In the genomic region with DNA sequence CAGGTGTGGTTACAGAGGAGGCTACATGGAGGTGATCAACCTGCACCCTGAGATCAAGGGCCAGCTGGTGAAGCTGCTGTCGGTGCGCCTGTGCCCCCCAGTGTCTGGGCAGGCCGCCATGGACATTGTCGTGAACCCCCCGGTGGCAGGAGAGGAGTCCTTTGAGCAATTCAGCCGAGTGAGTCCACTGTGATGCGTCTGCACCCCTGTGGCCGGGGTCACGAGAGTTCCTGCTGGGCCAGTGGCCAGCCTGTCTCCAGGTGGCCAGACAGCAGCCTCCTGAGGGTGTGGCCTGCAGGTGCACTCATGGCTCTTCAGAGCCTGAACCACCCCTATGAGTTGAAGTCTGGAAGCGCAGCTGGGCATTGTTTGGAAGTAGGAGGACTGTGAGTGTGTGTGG, we compare ENCODE assay signal across 13 cellular contexts.
"Had no signal": no experiment of that assay in that cellular context is flagged by ENCODE, and none has a peak within 500 bp of the region (broad histone marks: within the 10 kb centered on the region; RNA-seq: fewer than 3 reads in every experiment).

No MANE protein-coding gene starts in this region.

- H3K27ac Mint-ChIP-seq: activated naive CD8-positive, alpha-beta T cell; T-helper 1 cell treated with Interleukin-12 subunit alpha and Interleukin-12 subunit beta and Interleukin-4 antibody, amounts not matched to agents 30 μg/mL and 1 μg/mL, for 36 hours had no signal

- ATAC-seq: left ventricle myocardium superior, pancreas had no signal

- DNase-seq: activated CD4-positive, alpha-beta T cell treated with anti-CD3 and anti-CD28 coated beads, Interleukin-2, amount 50 U/mL, for 4 hours; activated CD4-positive, CD25-positive, alpha-beta regulatory T cell; activated effector memory CD4-positive, alpha-beta T cell treated with Interleukin-2 at 50 U/mL for 16 hours; activated T-cell treated with anti-CD3 and anti-CD28 coated beads, Interleukin-2, amount 50 U/mL, for 1 hour; anterior cingulate cortex; dorsolateral prefrontal cortex; left ventricle myocardium superior; retina; uterus had no signal

- H3K27me3 Mint-ChIP-seq: activated naive CD8-positive, alpha-beta T cell had no signal

- H3K36me3 ChIP-seq: uterus had no signal

- H3K4me3 ChIP-seq: dorsolateral prefrontal cortex, pancreas, uterus had no signal

- H3K4me1 ChIP-seq: uterus had no signal

- H3K9me3 Mint-ChIP-seq: neural crest cell; T-helper 1 cell treated with Interleukin-12 subunit alpha and Interleukin-12 subunit beta and Interleukin-4 antibody, amounts not matched to agents 30 μg/mL and 1 μg/mL, for 36 hours had no signal

- H3K27me3 ChIP-seq: dorsolateral prefrontal cortex, pancreas, uterus had no signal

- H3K27ac ChIP-seq: uterus had no signal

- H3K4me3 Mint-ChIP-seq: activated naive CD8-positive, alpha-beta T cell; neural crest cell; T-helper 1 cell treated with Interleukin-12 subunit alpha and Interleukin-12 subunit beta and Interleukin-4 antibody, amounts not matched to agents 30 μg/mL and 1 μg/mL, for 36 hours had no signal

- H3K9me3 ChIP-seq: pancreas, uterus had no signal

- H3K36me3 Mint-ChIP-seq: activated naive CD8-positive, alpha-beta T cell had no signal
